ENCODE assay signal across 8 cellular contexts in genomic region chr11:126311464-126312291, GRCh38. TPM values are rescaled to one million over a fixed set of nuclear protein-coding genes. Genes with fewer than 3 reads are reported as not detected.
DNase-seq lines count a peak whose midpoint lies in the region; ATAC-seq lines count a peak whose summit lies in the region.

No MANE protein-coding gene starts in this region.

- peak; percentile 9 for DNase-seq in GDM1 (lab: John Stamatoyannopoulos, UW)
- peak; percentile 6 for DNase-seq in adipocyte (ENCODE audit: low read depth)
- DNase-seq in hypothalamus (lab: John Stamatoyannopoulos, UW), result no peak
- no peak for DNase-seq in cerebellum (ENCODE audit: low spot score)
- no peak for DNase-seq in EL
- DNase-seq in NCI-H146 treated with DMSO at 0.1 percent for 48 hours (lab: John Stamatoyannopoulos, UW; ENCODE audit: unreplicated experiment), result no peak

- H3K9me3 ChIP-seq in adipocyte (ENCODE audit: control insufficient read depth, low read length), result no peaks in the 10 kb centered on the region

- no peak overlapping the region for H3K4me3 ChIP-seq in adipocyte (ENCODE audit: low read length)

- ATAC-seq in GM21360 (IDR thresholded peaks at IDR 0.05; ENCODE audit: unreplicated experiment) (peak; percentile 83), HG03175 (IDR thresholded peaks at IDR 0.05; ENCODE audit: unreplicated experiment) (peak; percentile 80)

- peaks cover 6% of the 10 kb centered on the region for H3K36me3 ChIP-seq in adipocyte (ENCODE audit: control insufficient read depth, insufficient read depth, low read length, severe bottlenecking)

- H3K9ac ChIP-seq in adipocyte (ENCODE audit: low read length), result peak overlapping the region; percentile 37

- H3K27me3 ChIP-seq in adipocyte (replicated peaks; ENCODE audit: control insufficient read depth, insufficient read depth, low read length), result no peaks in the 10 kb centered on the region

- peaks cover 15% of the 10 kb centered on the region for H3K4me1 ChIP-seq in adipocyte (ENCODE audit: control insufficient read depth, insufficient read depth, low read length)

RNA-seq across cellular contexts. Expression of gene DCPS, which starts 7.8 kb away (rescaled TPM):
- total RNA-seq in cerebellum, result 4.5 TPM

RNA-seq across cellular contexts. Expression of gene TIRAP, which starts 28.8 kb away (rescaled TPM):
- 5.0 TPM for total RNA-seq in cerebellum

RNA-seq across cellular contexts. Expression of gene FOXRED1, which starts 42.7 kb away (rescaled TPM):
- 22.0 TPM for total RNA-seq in cerebellum

RNA-seq across cellular contexts. Expression of gene SRPRA, which starts 43.0 kb away (rescaled TPM):
- 18.0 TPM for total RNA-seq in cerebellum

RNA-seq across cellular contexts. Expression of gene ST3GAL4, which starts 43.8 kb away (rescaled TPM):
- 13.7 TPM for total RNA-seq in cerebellum

Comparison
In these comparisons a context has a peak if more than half of its experiments do, and no peak if none do; other contexts are left out.
1. DNase-seq: peak in GDM1 (single experiment) and adipocyte (single experiment); none in hypothalamus (0 of 51), cerebellum (single experiment), EL (single experiment) and NCI-H146 treated with DMSO at 0.1 percent for 48 hours (single experiment).